ENCODE assay signal across 9 cellular contexts in genomic region chr7:29285451-29285807, GRCh38.
A peak's percentile ranks its signal among the peaks of the same experiment; 100 is the strongest.
DNase-seq lines count a peak whose midpoint lies in the region; ATAC-seq and TF ChIP-seq lines count a peak whose summit lies in the region.
"Had no signal": no experiment of that assay in that cellular context is flagged by ENCODE, and none has a peak within 500 bp of the region (broad histone marks: within the 10 kb centered on the region; RNA-seq: fewer than 3 reads in every experiment).

No MANE protein-coding gene starts in this region.

- no peak overlapping the region for H3K4me3 ChIP-seq in foreskin fibroblast (ENCODE audit: low read depth in 1 of 2, low read length in 2 of 2)
- H3K4me3 ChIP-seq: lung had no signal

- H3K4me3 Mint-ChIP-seq in T-cell = no peak overlapping the region

- H3K36me3 Mint-ChIP-seq in T-cell = no peaks in the 10 kb centered on the region

- CTCF ChIA-PET in T-cell (lab: Charles Lee) = no interaction called here

- H3K27ac Mint-ChIP-seq in T-cell = no peak overlapping the region

- TF ChIP-seq CTCF in foreskin fibroblast (IDR thresholded peaks at IDR 0.05; ENCODE audit: low read depth, low read length) = no peak

- POLR2A ChIA-PET in T-cell (lab: Charles Lee) = no interaction called here

- peaks cover 12 to 21% (median 18%) of the 10 kb centered on the region in 3 donors for H3K4me1 Mint-ChIP-seq in T-cell

- no peaks in the 10 kb centered on the region for H3K9me3 Mint-ChIP-seq in T-cell

- peak; percentile 62 for ATAC-seq in GM19043 (IDR thresholded peaks at IDR 0.05; ENCODE audit: low read depth, unreplicated experiment)
- ATAC-seq in T-cell (replicated peaks in 1 of 4) = peak; percentile 43 to 87 (median 77)

- DNase-seq in AML-193 (lab: John Stamatoyannopoulos, UW) = peak; percentile 77 to 81
- peak; percentile 71 for DNase-seq in HPDE6-E6E7 (ENCODE audit: extremely low spot score)
- peak in 23 of 34 experiments; percentile 1 to 42 (median 9) for DNase-seq in T-cell
- peak; percentile 45 to 87 for DNase-seq in foreskin fibroblast
- DNase-seq in T-helper 9 cell = no peak
- no peak for DNase-seq in DMS114 treated with DMSO at 0.1 percent for 48 hours (lab: John Stamatoyannopoulos, UW; ENCODE audit: unreplicated experiment)
- DNase-seq in activated effector memory CD4-positive, alpha-beta T cell treated with anti-CD3 and anti-CD28 coated beads, Interleukin-2, amount 50 U/mL, for 16 hours = no peak

- H3K27me3 Mint-ChIP-seq in T-cell = no peaks in the 10 kb centered on the region

Comparison
In these comparisons a context has a peak if more than half of its experiments do, and no peak if none do; other contexts are left out.
1. DNase-seq: peak in AML-193 (2 of 2), HPDE6-E6E7 (single experiment), T-cell (23 of 34) and foreskin fibroblast (2 of 2); none in T-helper 9 cell (single experiment), DMS114 treated with DMSO at 0.1 percent for 48 hours (single experiment) and activated effector memory CD4-positive, alpha-beta T cell treated with anti-CD3 and anti-CD28 coated beads, Interleukin-2, amount 50 U/mL, for 16 hours (single experiment).